17 cellular contexts compared by ENCODE assay signal in genomic region chr14:93163570-93163969, GRCh38. TPM values are rescaled to one million over a fixed set of nuclear protein-coding genes. Genes with fewer than 3 reads are reported as not detected.
DNase-seq lines count a peak whose midpoint lies in the region; ATAC-seq, FAIRE-seq and TF ChIP-seq lines count a peak whose summit lies in the region.
"Had no signal": no experiment of that assay in that cellular context is flagged by ENCODE, and none has a peak within 500 bp of the region (broad histone marks: within the 10 kb centered on the region; RNA-seq: fewer than 3 reads in every experiment).

No MANE protein-coding gene starts in this region.

- intact Hi-C loops in K562 (cut with micrococcal nuclease) = no loop called here
- intact Hi-C loops in posterior cingulate gyrus (cut with DNase I) = no loop called here

- H3K9me1 ChIP-seq in K562 (ENCODE audit: control insufficient read depth, insufficient read depth, low read length) = no peaks in the 10 kb centered on the region

- BruUV-seq in K562 (replicated peaks; lab: Mats Ljungman, UMichigan) = no TSS peak

- CTCF ChIA-PET in K562 (lab: Yijun Ruan, JAX; ENCODE audit: low intra/inter-chr PET ratio) = interaction anchor here (0.6 kb wide), 1 partner anchor 211 kb away, joined by 3 read pairs; no protein-coding TSS in a partner anchor

- H4K20me1 ChIP-seq in K562 (replicated peaks; ENCODE audit: control insufficient read depth, insufficient read depth, low read length) = no peaks in the 10 kb centered on the region

- TF ChIP-seq RAD21 in K562 (CRISPR knock-in tag; conservative IDR thresholded peaks at IDR 0.05 in 1 of 2, IDR thresholded peaks at IDR 0.05 in 1 of 2) = peak in 1 of 2 experiments; percentile 47; a peak in 2 of 4 replicates

- H3K27me3 ChIP-seq in K562 (ENCODE audit: control insufficient read depth in 2 of 2, insufficient read depth in 2 of 2, low read length in 2 of 2) = no peaks in the 10 kb centered on the region
- H3K27me3 ChIP-seq: body of pancreas, tibial nerve had no signal

- TF ChIP-seq EP300 in K562 (IDR thresholded peaks at IDR 0.05; ENCODE audit: low read length) = no peak

- DNase-seq in GM13976 (ENCODE audit: low spot score) (peak; percentile 31), NCI-H69 (lab: John Stamatoyannopoulos, UW) (peak; percentile 14), K562 (ENCODE audit: extremely low read depth in 1 of 4, low spot score in 3 of 4) (peak in 2 of 4 experiments; percentile 17 to 38), posterior cingulate gyrus (no peak)
- DNase-seq: activated CD4-positive, alpha-beta T cell treated with anti-CD3 and anti-CD28 coated beads for 36 hours; activated naive CD8-positive, alpha-beta T cell treated with anti-CD3 and anti-CD28 coated beads for 36 hours; body of pancreas; NCI-H187; NCI-H510A had no signal

- H3K9ac ChIP-seq in K562 (ENCODE audit: insufficient read depth in 1 of 2, low read depth in 2 of 2, low read length in 2 of 2) = no peak overlapping the region

- H3K4me2 ChIP-seq in K562 (ENCODE audit: insufficient read depth, low read length) = no peak overlapping the region

- no peak overlapping the region for H2AFZ ChIP-seq in K562 (ENCODE audit: low read depth, low read length)

- H3K79me2 ChIP-seq in K562 (ENCODE audit: control insufficient read depth, insufficient read depth, low read length) = no peaks in the 10 kb centered on the region

- TF ChIP-seq POLR2A in K562 (conservative IDR thresholded peaks at IDR 0.05) = no peak

- no peaks in the 10 kb centered on the region; a peak in 1 of 5 replicates for H3K4me1 ChIP-seq in K562 (replicated peaks in 1 of 2; ENCODE audit: control insufficient read depth in 2 of 2, insufficient read depth in 2 of 2, low read length in 2 of 2)
- H3K4me1 ChIP-seq: prostate gland, tibial nerve had no signal

- H3K27ac ChIP-seq in K562 (ENCODE audit: extremely low read depth, low read depth, low read length) = no peak overlapping the region
- H3K27ac ChIP-seq: body of pancreas, prostate gland, SK-N-MC, skin epidermis, tibial nerve had no signal

- H3K4me3 ChIP-seq in K562 = no peak overlapping the region
- H3K4me3 ChIP-seq: body of pancreas, prostate gland, SK-N-MC, skin epidermis, tibial nerve had no signal

- 0% methylated on average over 4 of the region's 5 CpGs for WGBS in K562 (ENCODE audit: insufficient coverage, low coverage, missing lambda C conversion rate)

- in situ Hi-C loops in GM13976 (cut with MboI; ENCODE audit: low sequenced_read_pairs, unreplicated experiment) (no loop called here), K562 (cut with MboI) (no loop called here)

- ATAC-seq in HG02678 (IDR thresholded peaks at IDR 0.05; ENCODE audit: unreplicated experiment) (peak; percentile 69), K562 (peak; percentile 71), GM21515 (IDR thresholded peaks at IDR 0.05; ENCODE audit: unreplicated experiment) (no peak), GM19351 (IDR thresholded peaks at IDR 0.05; ENCODE audit: unreplicated experiment) (no peak)
- ATAC-seq: activated CD4-positive, alpha-beta T cell treated with anti-CD3 and anti-CD28 coated beads for 36 hours; activated T-helper 17 cell treated with anti-CD3 and anti-CD28 coated beads, Interleukin-2, amount 50 U/mL, for 72 hours; body of pancreas had no signal

- TF ChIP-seq CTCF in GM13976 (IDR thresholded peaks at IDR 0.05; ENCODE audit: borderline replicate concordance, control extremely low read depth, extremely low read depth, insufficient read depth, missing control alignments) (no peak), K562 (IDR thresholded peaks at IDR 0.05 in 2 of 3, conservative IDR thresholded peaks at IDR 0.05 in 1 of 3; ENCODE audit: insufficient read depth in 2 of 3, low read depth in 1 of 3, low read length in 3 of 3) (peak in 1 of 3 experiments; percentile 21; a peak in 1 of 6 replicates)

- H3K9me3 ChIP-seq in K562 (replicated peaks; ENCODE audit: control insufficient read depth, insufficient read depth, low read depth, low read length) = no peaks in the 10 kb centered on the region
- H3K9me3 ChIP-seq: body of pancreas, prostate gland, tibial nerve had no signal

- POLR2A ChIA-PET in K562 (lab: Yijun Ruan, JAX) = interaction anchor here (0.7 to 1.0 kb wide), 3 partner anchors 18 to 301 kb away, joined by 3 to 4 read pairs (median 3); no protein-coding TSS in a partner anchor

- no peak for FAIRE-seq in K562 (lab: Jason Lieb, UNC)

- no peaks in the 10 kb centered on the region for H3K36me3 ChIP-seq in K562 (ENCODE audit: control insufficient read depth, insufficient read depth, low read length)
- H3K36me3 ChIP-seq: prostate gland, tibial nerve had no signal

RNA-seq across cellular contexts. Expression of gene MOAP1, which starts 21.1 kb away (rescaled TPM):
- 6.4 and 7.2 TPM in 2 replicates for total RNA-seq in K562 (2011; cell fraction: chromatin; rRNA removed; ENCODE audit: low replicate concordance)
- total RNA-seq in K562 (2011; cell fraction: nucleolus; rRNA removed) = 6.2 and 8.7 TPM in 2 replicates
- 9.8 and 11.3 TPM in 2 replicates for total RNA-seq in K562 (2011; cell fraction: nucleoplasm; rRNA removed)
- total RNA-seq in K562 (2014; rRNA removed) = 5.8 and 7.2 TPM in 2 replicates
- total RNA-seq in K562 (2014; rRNA removed; fragmentation: Illumina TruSeq; extraction: Trizol) = 7.4 and 7.9 TPM in 2 replicates
- total RNA-seq in K562 (2015; rRNA removed; fragmentation: Illumina TruSeq; extraction: Trizol) = 5.2 and 6.0 TPM in 2 replicates
- total RNA-seq in K562 (2021) = 6.6 and 6.7 TPM in 2 replicates
- polyA plus RNA-seq in K562 (2011; rRNA removed) = 10.4 and 14.4 TPM in 2 replicates
- polyA plus RNA-seq in K562 (2011; cell fraction: cytosol; rRNA removed) = 9.7 and 12.3 TPM in 2 replicates
- polyA plus RNA-seq in K562 (2011; cell fraction: nucleus; rRNA removed) = 4.8 and 6.2 TPM in 2 replicates
- 6.7 and 11.8 TPM in 2 replicates for polyA plus RNA-seq in K562 (2012)
- 5.5 and 5.8 TPM in 2 replicates for polyA plus RNA-seq in K562 (2014; fragmentation: Illumina TruSeq; extraction: Trizol)
- 1 to 10 TPM; 1.5 to 2.6 TPM for polyA plus RNA-seq in K562 (2014; fragmentation: Nextera tagmentation; extraction: Ambion mirVana)
- polyA plus RNA-seq in K562 (2014; rRNA removed) = 8.2 and 9.4 TPM in 2 replicates
- polyA minus RNA-seq in K562 (2011; rRNA and poly(A)+ RNA removed) = 5.2 and 6.5 TPM in 2 replicates
- 2.9 and 3.2 TPM in 2 replicates for polyA minus RNA-seq in K562 (2011; cell fraction: cytosol; rRNA and poly(A)+ RNA removed)
- 3.2 and 4.3 TPM in 2 replicates for polyA minus RNA-seq in K562 (2011; cell fraction: nucleus; rRNA and poly(A)+ RNA removed)

RNA-seq across cellular contexts. Expression of gene LYSET, which starts 21.5 kb away (rescaled TPM):
- total RNA-seq in K562 (2011; cell fraction: chromatin; rRNA removed; ENCODE audit: low replicate concordance) = 7.4 and 8.7 TPM in 2 replicates
- 5.4 and 8.0 TPM in 2 replicates for total RNA-seq in K562 (2011; cell fraction: nucleolus; rRNA removed)
- total RNA-seq in K562 (2011; cell fraction: nucleoplasm; rRNA removed) = 12.7 and 15.6 TPM in 2 replicates
- total RNA-seq in K562 (2014; rRNA removed) = 7.6 and 9.4 TPM in 2 replicates
- 14.9 and 16.3 TPM in 2 replicates for total RNA-seq in K562 (2014; rRNA removed; fragmentation: Illumina TruSeq; extraction: Trizol)
- 18.3 and 19.2 TPM in 2 replicates for total RNA-seq in K562 (2015; rRNA removed; fragmentation: Illumina TruSeq; extraction: Trizol)
- total RNA-seq in K562 (2021) = 15.9 and 20.1 TPM in 2 replicates
- polyA plus RNA-seq in K562 (2011; rRNA removed) = 15.6 and 23.6 TPM in 2 replicates
- 9.4 and 11.3 TPM in 2 replicates for polyA plus RNA-seq in K562 (2011; cell fraction: cytosol; rRNA removed)
- polyA plus RNA-seq in K562 (2011; cell fraction: nucleus; rRNA removed) = 13.6 and 14.2 TPM in 2 replicates
- polyA plus RNA-seq in K562 (2012) = 20.0 and 28.3 TPM in 2 replicates
- 15.6 and 15.8 TPM in 2 replicates for polyA plus RNA-seq in K562 (2014; fragmentation: Illumina TruSeq; extraction: Trizol)
- 10 to 100 TPM; 33.6 to 36.6 TPM for polyA plus RNA-seq in K562 (2014; fragmentation: Nextera tagmentation; extraction: Ambion mirVana)
- 7.9 and 11.5 TPM in 2 replicates for polyA plus RNA-seq in K562 (2014; rRNA removed)
- polyA minus RNA-seq in K562 (2011; rRNA and poly(A)+ RNA removed) = 7.2 and 8.0 TPM in 2 replicates
- 3.5 TPM in 1 of 2 replicates, not detected in the other for polyA minus RNA-seq in K562 (2011; cell fraction: cytosol; rRNA and poly(A)+ RNA removed)
- 3.0 and 6.1 TPM in 2 replicates for polyA minus RNA-seq in K562 (2011; cell fraction: nucleus; rRNA and poly(A)+ RNA removed)

RNA-seq across cellular contexts. Expression of gene GON7, which starts 43.3 kb away (rescaled TPM):
- 3.2 and 7.6 TPM in 2 replicates for total RNA-seq in K562 (2011; cell fraction: chromatin; rRNA removed; ENCODE audit: low replicate concordance)
- total RNA-seq in K562 (2011; cell fraction: nucleolus; rRNA removed) = 3.8 and 5.3 TPM in 2 replicates
- 3.8 and 6.9 TPM in 2 replicates for total RNA-seq in K562 (2011; cell fraction: nucleoplasm; rRNA removed)
- total RNA-seq in K562 (2014; rRNA removed) = 26.2 and 32.3 TPM in 2 replicates
- total RNA-seq in K562 (2014; rRNA removed; fragmentation: Illumina TruSeq; extraction: Trizol) = 21.1 TPM in 2 replicates
- total RNA-seq in K562 (2015; rRNA removed; fragmentation: Illumina TruSeq; extraction: Trizol) = 28.4 and 28.7 TPM in 2 replicates
- 13.7 and 14.9 TPM in 2 replicates for total RNA-seq in K562 (2021)
- polyA plus RNA-seq in K562 (2011; rRNA removed) = 12.0 and 15.0 TPM in 2 replicates
- 2.3 and 5.3 TPM in 2 replicates for polyA plus RNA-seq in K562 (2011; cell fraction: cytosol; rRNA removed)
- 4.5 and 5.7 TPM in 2 replicates for polyA plus RNA-seq in K562 (2011; cell fraction: nucleus; rRNA removed)
- 20.3 and 23.1 TPM in 2 replicates for polyA plus RNA-seq in K562 (2012)
- polyA plus RNA-seq in K562 (2014; fragmentation: Illumina TruSeq; extraction: Trizol) = 21.1 and 21.5 TPM in 2 replicates
- 10 to 100 TPM; 23.9 to 26.9 TPM for polyA plus RNA-seq in K562 (2014; fragmentation: Nextera tagmentation; extraction: Ambion mirVana)
- 31.4 and 34.0 TPM in 2 replicates for polyA plus RNA-seq in K562 (2014; rRNA removed)
- polyA minus RNA-seq in K562 (2011; rRNA and poly(A)+ RNA removed) = 5.7 and 6.2 TPM in 2 replicates
- polyA minus RNA-seq in K562 (2011; cell fraction: cytosol; rRNA and poly(A)+ RNA removed) = 3.1 and 5.0 TPM in 2 replicates
- 2.6 and 4.8 TPM in 2 replicates for polyA minus RNA-seq in K562 (2011; cell fraction: nucleus; rRNA and poly(A)+ RNA removed)

RNA-seq across cellular contexts. Expression of gene UBR7, which starts 43.5 kb away (rescaled TPM):
- total RNA-seq in K562 (2011; cell fraction: chromatin; rRNA removed; ENCODE audit: low replicate concordance) = 14.0 and 20.3 TPM in 2 replicates
- 16.7 and 17.9 TPM in 2 replicates for total RNA-seq in K562 (2011; cell fraction: nucleolus; rRNA removed)
- total RNA-seq in K562 (2011; cell fraction: nucleoplasm; rRNA removed) = 15.0 and 17.8 TPM in 2 replicates
- 62.6 and 63.0 TPM in 2 replicates for total RNA-seq in K562 (2014; rRNA removed)
- total RNA-seq in K562 (2014; rRNA removed; fragmentation: Illumina TruSeq; extraction: Trizol) = 33.6 and 35.6 TPM in 2 replicates
- 33.1 and 34.4 TPM in 2 replicates for total RNA-seq in K562 (2015; rRNA removed; fragmentation: Illumina TruSeq; extraction: Trizol)
- 31.6 and 34.5 TPM in 2 replicates for total RNA-seq in K562 (2021)
- 33.1 and 46.7 TPM in 2 replicates for polyA plus RNA-seq in K562 (2011; rRNA removed)
- polyA plus RNA-seq in K562 (2011; cell fraction: cytosol; rRNA removed) = 17.3 and 29.0 TPM in 2 replicates
- 21.2 and 22.8 TPM in 2 replicates for polyA plus RNA-seq in K562 (2011; cell fraction: nucleus; rRNA removed)
- 30.2 and 33.3 TPM in 2 replicates for polyA plus RNA-seq in K562 (2012)
- 39.0 and 43.8 TPM in 2 replicates for polyA plus RNA-seq in K562 (2014; fragmentation: Illumina TruSeq; extraction: Trizol)
- polyA plus RNA-seq in K562 (2014; fragmentation: Nextera tagmentation; extraction: Ambion mirVana) = 10 to 100 TPM; 12.5 to 20.0 TPM
- 31.6 and 33.0 TPM in 2 replicates for polyA plus RNA-seq in K562 (2014; rRNA removed)
- polyA minus RNA-seq in K562 (2011; rRNA and poly(A)+ RNA removed) = 39.2 and 54.6 TPM in 2 replicates
- polyA minus RNA-seq in K562 (2011; cell fraction: cytosol; rRNA and poly(A)+ RNA removed) = 20.7 and 24.6 TPM in 2 replicates
- polyA minus RNA-seq in K562 (2011; cell fraction: nucleus; rRNA and poly(A)+ RNA removed) = 15.2 and 18.2 TPM in 2 replicates

RNA-seq across cellular contexts. Expression of gene ITPK1, which starts 47.8 kb away (rescaled TPM):
- 21.8 and 42.6 TPM in 2 replicates for total RNA-seq in K562 (2011; cell fraction: chromatin; rRNA removed; ENCODE audit: low replicate concordance)
- total RNA-seq in K562 (2011; cell fraction: nucleolus; rRNA removed) = 17.2 and 21.1 TPM in 2 replicates
- 16.6 and 19.4 TPM in 2 replicates for total RNA-seq in K562 (2011; cell fraction: nucleoplasm; rRNA removed)
- total RNA-seq in K562 (2014; rRNA removed) (17.3 and 23.0 TPM in 2 replicates), K562 (2014; rRNA removed; fragmentation: Illumina TruSeq; extraction: Trizol) (10.8 and 24.0 TPM in 2 replicates), K562 (2015; rRNA removed; fragmentation: Illumina TruSeq; extraction: Trizol) (22.6 and 26.8 TPM in 2 replicates), K562 (2021) (39.2 and 41.1 TPM in 2 replicates)
- polyA plus RNA-seq in K562 (2011; rRNA removed) (23.0 and 36.9 TPM in 2 replicates), K562 (2014; fragmentation: Illumina TruSeq; extraction: Trizol) (32.4 and 32.6 TPM in 2 replicates), K562 (2014; fragmentation: Nextera tagmentation; extraction: Ambion mirVana) (1 to 10 TPM; 1.2 to 1.5 TPM), K562 (2014; rRNA removed) (22.4 and 28.7 TPM in 2 replicates)
- 40.7 and 44.0 TPM in 2 replicates for polyA plus RNA-seq in K562 (2011; cell fraction: cytosol; rRNA removed)
- polyA plus RNA-seq in K562 (2011; cell fraction: nucleus; rRNA removed) = 23.5 and 26.5 TPM in 2 replicates
- polyA plus RNA-seq in K562 (2012) = 38.5 and 49.5 TPM in 2 replicates
- polyA minus RNA-seq in K562 (2011; rRNA and poly(A)+ RNA removed) = 44.8 and 48.1 TPM in 2 replicates
- polyA minus RNA-seq in K562 (2011; cell fraction: cytosol; rRNA and poly(A)+ RNA removed) = 34.7 and 38.7 TPM in 2 replicates
- polyA minus RNA-seq in K562 (2011; cell fraction: nucleus; rRNA and poly(A)+ RNA removed) = 7.5 and 23.8 TPM in 2 replicates

Comparison
In these comparisons a context has a peak if more than half of its experiments do, and no peak if none do; other contexts are left out.
1. DNase-seq: peak in GM13976 (single experiment) and NCI-H69 (single experiment); none in posterior cingulate gyrus (0 of 10).
2. ATAC-seq: peak in HG02678 (single experiment) and K562 (single experiment); none in GM21515 (single experiment) and GM19351 (single experiment).